ENCODE assay signal across 28 cellular contexts in the genomic region with DNA sequence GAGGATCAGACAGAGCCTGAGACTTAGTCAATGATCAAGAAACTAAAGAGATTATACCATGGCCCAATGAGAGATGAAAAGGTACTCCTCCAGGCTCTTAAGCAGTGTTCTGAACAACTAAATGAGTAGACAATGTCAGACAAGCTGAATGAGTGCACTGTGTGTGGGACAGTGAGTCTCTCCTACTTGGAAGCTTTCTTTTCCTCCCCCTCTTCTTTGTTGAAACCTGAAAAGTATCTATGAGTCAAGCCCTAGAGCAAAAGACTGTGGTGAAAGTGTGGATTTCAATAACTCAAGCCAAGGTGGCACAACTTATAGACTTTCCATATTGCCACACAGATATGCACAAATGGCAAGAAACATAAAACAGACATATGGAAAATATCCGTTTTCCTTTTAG.
"Had no signal": no experiment of that assay in that cellular context is flagged by ENCODE, and none has a peak within 500 bp of the region (broad histone marks: within the 10 kb centered on the region; RNA-seq: fewer than 3 reads in every experiment).

No MANE protein-coding gene starts in this region.

- H3K4me3 Mint-ChIP-seq: activated naive CD8-positive, alpha-beta T cell; activated T-cell treated with anti-CD3 and anti-CD28 coated beads, Interleukin-2, amount 50 U/mL, for 4 hours; central memory CD8-positive, alpha-beta T cell; effector memory CD8-positive, alpha-beta T cell; naive B cell had no signal

- H3K9me3 ChIP-seq: adrenal gland, ascending aorta, spleen, testis had no signal

- DNase-seq: activated CD4-positive, alpha-beta T cell treated with anti-CD3 and anti-CD28 coated beads for 4 hours; activated CD4-positive, alpha-beta T cell treated with anti-CD3 and anti-CD28 coated beads, Interleukin-2, amount 50 U/mL, for 48 hours; activated CD4-positive, CD25-positive, alpha-beta regulatory T cell; activated CD8-positive, alpha-beta memory T cell treated with anti-CD3 and anti-CD28 coated beads, Interleukin-2, amount 50 U/mL, for 48 hours; activated naive CD4-positive, alpha-beta T cell; activated T-cell treated with anti-CD3 and anti-CD28 coated beads, Interleukin-2, amount 50 U/mL, for 4 hours; adrenal gland; brain microvascular endothelial cell; dorsolateral prefrontal cortex; effector memory CD8-positive, alpha-beta T cell; heart left ventricle; left colon; naive B cell; retina; spleen; stimulated activated CD4-positive, alpha-beta T cell treated with anti-CD3 and anti-CD28 coated beads, Interleukin-4, amount 100 ng/mL, for 1 hour; stimulated activated naive CD4-positive, alpha-beta T cell; T-helper 1 cell; testis; trophoblast cell had no signal

- H3K27ac ChIP-seq: adrenal gland, brain microvascular endothelial cell, dorsolateral prefrontal cortex, heart left ventricle, spleen, testis had no signal

- H3K4me1 ChIP-seq: adrenal gland, spleen, testis had no signal

- H3K27ac Mint-ChIP-seq: activated naive CD8-positive, alpha-beta T cell; activated T-helper 2 cell treated with anti-CD3 and anti-CD28 coated beads, Interferon-gamma antibody, Interleukin-2, Interleukin-4, amounts not matched to agents 10 μg/mL and 5 μg/mL and 100 μg/mL, durations not matched to agents 14 hours and 24 hours and 36 hours; effector memory CD8-positive, alpha-beta T cell; naive B cell had no signal

- H3K36me3 Mint-ChIP-seq: activated naive CD8-positive, alpha-beta T cell; naive B cell had no signal

- H3K27me3 ChIP-seq: adrenal gland, ascending aorta, brain microvascular endothelial cell, spleen, testis had no signal

- H3K36me3 ChIP-seq: adrenal gland, ascending aorta, brain microvascular endothelial cell, heart left ventricle, spleen had no signal

- H3K9me3 Mint-ChIP-seq: activated T-helper 2 cell treated with anti-CD3 and anti-CD28 coated beads, Interferon-gamma antibody, Interleukin-2, Interleukin-4, amounts not matched to agents 10 μg/mL and 5 μg/mL and 100 μg/mL, durations not matched to agents 14 hours and 24 hours and 36 hours; effector memory CD8-positive, alpha-beta T cell had no signal

- H3K4me3 ChIP-seq: adrenal gland, ascending aorta, dorsolateral prefrontal cortex, heart left ventricle, spleen, testis had no signal

- FAIRE-seq: colon, endothelial cell of umbilical vein, keratinocyte, TTC549 had no signal

- H3K4me1 Mint-ChIP-seq: central memory CD8-positive, alpha-beta T cell; naive B cell had no signal
